13 cellular contexts compared by ENCODE assay signal in the genomic region with DNA sequence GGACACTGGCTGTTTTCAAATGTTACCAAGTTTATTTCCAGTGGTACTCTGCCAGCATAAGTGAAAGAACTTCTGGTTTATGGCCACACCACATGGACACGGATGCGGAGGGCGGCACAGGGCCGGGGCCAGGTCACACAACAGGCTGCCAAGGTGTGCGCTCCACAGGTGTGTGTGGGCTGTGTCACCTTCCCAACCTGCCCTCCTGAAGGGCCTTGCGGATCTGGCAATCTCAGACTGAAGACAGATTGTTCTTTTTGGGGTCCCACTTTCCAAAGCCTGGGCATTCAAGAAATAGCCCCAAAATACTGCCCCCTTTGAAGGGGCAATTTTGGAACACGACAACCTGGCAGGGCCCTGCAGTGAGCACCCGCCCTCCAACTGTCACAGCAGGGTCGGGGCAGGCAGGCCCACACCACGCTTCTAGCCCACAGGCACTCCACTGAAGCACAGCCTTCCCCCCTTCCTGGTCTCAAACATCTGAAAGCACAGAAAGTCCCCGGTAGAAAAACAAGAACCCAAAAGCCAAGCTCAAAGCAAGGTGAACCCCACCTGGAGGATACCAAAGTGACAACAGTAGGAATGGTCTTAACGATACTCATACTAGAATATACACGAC. TPM values are rescaled to one million over a fixed set of nuclear protein-coding genes. Genes with fewer than 3 reads are reported as not detected.
DNase-seq lines count a peak whose midpoint lies in the region; ATAC-seq and TF ChIP-seq lines count a peak whose summit lies in the region.
"Had no signal": no experiment of that assay in that cellular context is flagged by ENCODE, and none has a peak within 500 bp of the region (broad histone marks: within the 10 kb centered on the region; RNA-seq: fewer than 3 reads in every experiment).

No MANE protein-coding gene starts in this region.

- H3K36me3 Mint-ChIP-seq in Calu3 (ENCODE audit: insufficient read depth, unreplicated experiment) = peaks cover 87% of the 10 kb centered on the region
- peaks cover 53% of the 10 kb centered on the region for H3K36me3 Mint-ChIP-seq in activated CD4-positive, alpha-beta memory T cell treated with anti-CD3 and anti-CD28 coated beads for 36 hours

- DNase-seq in Calu3 (no peak), esophagus squamous epithelium (lab: John Stamatoyannopoulos, UW) (no peak), gastrocnemius medialis (no peak), G401 (ENCODE audit: low spot score) (no peak), AML-193 (lab: John Stamatoyannopoulos, UW) (no peak), DMS53 (lab: John Stamatoyannopoulos, UW) (no peak)
- no peak for DNase-seq in activated CD4-positive, alpha-beta memory T cell treated with anti-CD3 and anti-CD28 coated beads for 36 hours
- DNase-seq: activated CD8-positive, alpha-beta memory T cell treated with anti-CD3 and anti-CD28 coated beads for 24 hours; EL; NCI-H1436; nucleus accumbens had no signal

- in situ Hi-C loops in gastrocnemius medialis (cut with MboI; ENCODE audit: low sequenced_read_pairs in 4 of 4) = no loop called here
- in situ Hi-C loops in G401 (cut with HindIII; ENCODE audit: low sequenced_read_pairs) = no loop called here

- peaks cover 7 to 58% (median 13%) of the 10 kb centered on the region in 3 donors for H3K36me3 ChIP-seq in esophagus squamous epithelium
- peaks cover 0 to 18% of the 10 kb centered on the region in 2 donors for H3K36me3 ChIP-seq in gastrocnemius medialis

- TF ChIP-seq POLR2A in esophagus squamous epithelium (IDR thresholded peaks at IDR 0.05) = no peak
- no peak for TF ChIP-seq POLR2A in gastrocnemius medialis (IDR thresholded peaks at IDR 0.05)

- ATAC-seq in gastrocnemius medialis = no peak
- ATAC-seq in HG02970 (IDR thresholded peaks at IDR 0.05; ENCODE audit: low FRiP score, unreplicated experiment) = no peak

- H3K4me3 ChIP-seq in esophagus squamous epithelium = no peak overlapping the region
- no peak overlapping the region for H3K4me3 ChIP-seq in gastrocnemius medialis

- H3K27ac ChIP-seq in esophagus squamous epithelium (peak overlapping the region in 3 of 4 donors; percentile 45 to 100 (median 89)), gastrocnemius medialis (peak overlapping the region; percentile 99 to 100 (median 100))

- WGBS in esophagus squamous epithelium, 2 donors = 73 to 87% methylated on average over 7 of the region's 13 CpGs

- H3K9me3 ChIP-seq in esophagus squamous epithelium = no peaks in the 10 kb centered on the region
- no peaks in the 10 kb centered on the region for H3K9me3 ChIP-seq in gastrocnemius medialis

- H3K4me1 ChIP-seq in esophagus squamous epithelium (peaks cover 44 to 85% (median 65%) of the 10 kb centered on the region in 3 donors), gastrocnemius medialis (peaks cover 70 to 72% of the 10 kb centered on the region in 2 donors)

- CTCF ChIA-PET in Calu3 (lab: Charles Lee) = interaction anchor here (0.5 kb wide), 1 partner anchor 252 kb away, joined by 3 read pairs; no protein-coding TSS in a partner anchor
- CTCF ChIA-PET in activated CD4-positive, alpha-beta memory T cell treated with anti-CD3 and anti-CD28 coated beads for 36 hours (lab: Charles Lee) = interaction anchor here (2.4 kb wide), 1 partner anchor 51 kb away, joined by 5 read pairs; no protein-coding TSS in a partner anchor

- no peaks in the 10 kb centered on the region for H3K9me3 Mint-ChIP-seq in Calu3 (ENCODE audit: low read depth, unreplicated experiment)
- H3K9me3 Mint-ChIP-seq in activated CD4-positive, alpha-beta memory T cell treated with anti-CD3 and anti-CD28 coated beads for 36 hours = no peaks in the 10 kb centered on the region

- POLR2A ChIA-PET in activated CD4-positive, alpha-beta memory T cell treated with anti-CD3 and anti-CD28 coated beads for 36 hours (lab: Charles Lee) = interaction anchor here (1.2 kb wide), 1 partner anchor 27 kb away, joined by 3 read pairs; no protein-coding TSS in a partner anchor

- no peaks in the 10 kb centered on the region for H3K27me3 ChIP-seq in esophagus squamous epithelium
- no peaks in the 10 kb centered on the region for H3K27me3 ChIP-seq in gastrocnemius medialis

- TF ChIP-seq CTCF in Calu3 (IDR thresholded peaks at IDR 0.05; ENCODE audit: unreplicated experiment) = no peak
- TF ChIP-seq CTCF in esophagus squamous epithelium (IDR thresholded peaks at IDR 0.05) = no peak
- TF ChIP-seq CTCF in gastrocnemius medialis (IDR thresholded peaks at IDR 0.05 in 4 of 5, conservative IDR thresholded peaks at IDR 0.05 in 1 of 5) = no peak

- no TSS peak for BruUV-seq in Calu3 (replicated peaks; lab: Mats Ljungman, UMichigan)

- peaks cover 64% of the 10 kb centered on the region for H3K4me1 Mint-ChIP-seq in Calu3 (ENCODE audit: low read depth, unreplicated experiment)
- peaks cover 69% of the 10 kb centered on the region for H3K4me1 Mint-ChIP-seq in activated CD4-positive, alpha-beta memory T cell treated with anti-CD3 and anti-CD28 coated beads for 36 hours (ENCODE audit: low read depth)

- intact Hi-C loops in Calu3 (cut with micrococcal nuclease; ENCODE audit: unreplicated experiment) (no loop called here), esophagus squamous epithelium (cut with DNase I) (no loop called here), gastrocnemius medialis (cut with DNase I; ENCODE audit: low total_unique reads) (no loop called here)
- intact Hi-C loops in activated CD4-positive, alpha-beta memory T cell treated with anti-CD3 and anti-CD28 coated beads for 36 hours (cut with micrococcal nuclease) = no loop called here

- H3K27me3 Mint-ChIP-seq in Calu3 (ENCODE audit: unreplicated experiment) = no peaks in the 10 kb centered on the region
- no peaks in the 10 kb centered on the region for H3K27me3 Mint-ChIP-seq in activated CD4-positive, alpha-beta memory T cell treated with anti-CD3 and anti-CD28 coated beads for 36 hours

- peak overlapping the region; percentile 41 for H3K4me3 Mint-ChIP-seq in Calu3 (ENCODE audit: low read depth, unreplicated experiment)
- peak overlapping the region; percentile 45 for H3K4me3 Mint-ChIP-seq in activated CD4-positive, alpha-beta memory T cell treated with anti-CD3 and anti-CD28 coated beads for 36 hours

- peak overlapping the region; percentile 33 for H3K27ac Mint-ChIP-seq in Calu3 (ENCODE audit: unreplicated experiment)
- peak overlapping the region; percentile 81 for H3K27ac Mint-ChIP-seq in activated CD4-positive, alpha-beta memory T cell treated with anti-CD3 and anti-CD28 coated beads for 36 hours

RNA-seq across cellular contexts. Expression of gene CSNK1D, which starts 3.5 kb away (rescaled TPM):
- total RNA-seq in Calu3 (2022) = 157 and 160 TPM in 2 replicates
- 100 to 1,000 TPM; 110 to 111 TPM for total RNA-seq in activated CD4-positive, alpha-beta memory T cell treated with anti-CD3 and anti-CD28 coated beads for 36 hours
- total RNA-seq in esophagus squamous epithelium = 100 to 1,000 TPM in 1 of 4 donors, 10 to 100 TPM in 3; 24.6 to 102 (median 57.1) TPM
- 10 to 100 TPM; 34.0 to 55.2 (median 47.3) TPM for total RNA-seq in gastrocnemius medialis
- total RNA-seq in G401 (2014; rRNA removed; shearing (Covaris generic)) = 83.1 and 87.7 TPM in 2 replicates

RNA-seq across cellular contexts. Expression of gene SLC16A3, which starts 41.1 kb away (rescaled TPM):
- total RNA-seq in Calu3 (2022) = 44.7 and 47.2 TPM in 2 replicates
- total RNA-seq in activated CD4-positive, alpha-beta memory T cell treated with anti-CD3 and anti-CD28 coated beads for 36 hours = 10 to 100 TPM; 97.4 to 99.7 TPM
- 10 to 100 TPM; 18.8 to 32.9 (median 21.7) TPM for total RNA-seq in esophagus squamous epithelium
- 100 to 1,000 TPM in 2 of 4 donors, 10 to 100 TPM in 2; 46.0 to 173 (median 126) TPM for total RNA-seq in gastrocnemius medialis
- total RNA-seq in G401 (2014; rRNA removed; shearing (Covaris generic)) = 280 and 292 TPM in 2 replicates

RNA-seq across cellular contexts. Expression of gene CD7, which starts 47.4 kb away (rescaled TPM):
- 0.34 TPM in 1 of 2 replicates, not detected in the other for total RNA-seq in Calu3 (2022)
- total RNA-seq in activated CD4-positive, alpha-beta memory T cell treated with anti-CD3 and anti-CD28 coated beads for 36 hours = 100 to 1,000 TPM; 570 to 574 TPM
- total RNA-seq in esophagus squamous epithelium = 1 to 10 TPM; 3.0 to 4.4 (median 4.1) TPM
- total RNA-seq in gastrocnemius medialis = 1 to 10 TPM in 1 of 4 donors, not detected in 3; 1.7 TPM
- total RNA-seq in G401 (2014; rRNA removed; shearing (Covaris generic)) = 3.8 and 26.3 TPM in 2 replicates
- total RNA-seq: dermis microvascular lymphatic vessel endothelial cell had no signal

RNA-seq across cellular contexts. Expression of gene CCDC57, which starts 57.3 kb away (rescaled TPM):
- total RNA-seq in Calu3 (2022) (69.9 and 76.8 TPM in 2 replicates), esophagus squamous epithelium (10 to 100 TPM in 2 of 4 donors, 1 to 10 TPM in 2; 7.9 to 22.1 (median 9.8) TPM), gastrocnemius medialis (10 to 100 TPM in 1 of 4 donors, 1 to 10 TPM in 3; 3.7 to 11.3 (median 5.1) TPM)
- total RNA-seq in activated CD4-positive, alpha-beta memory T cell treated with anti-CD3 and anti-CD28 coated beads for 36 hours = 10 to 100 TPM; 49.6 to 51.7 TPM
- 16.6 and 22.1 TPM in 2 replicates for total RNA-seq in G401 (2014; rRNA removed; shearing (Covaris generic))

Comparison
In these comparisons a context has a peak if more than half of its experiments do, and no peak if none do; other contexts are left out.
1. RNA of gene CD7, which starts 47.4 kb away (total RNA-seq): 570 to 574 TPM in activated CD4-positive, alpha-beta memory T cell treated with anti-CD3 and anti-CD28 coated beads for 36 hours; 3.8 to 26.3 TPM in G401, 3.0 to 4.4 TPM in esophagus squamous epithelium, 1.7 TPM in gastrocnemius medialis and 0.34 TPM in Calu3; every median in the first group is over 10 times any median in the second.